ENCODE assay signal across 2 cellular contexts in the genomic region with DNA sequence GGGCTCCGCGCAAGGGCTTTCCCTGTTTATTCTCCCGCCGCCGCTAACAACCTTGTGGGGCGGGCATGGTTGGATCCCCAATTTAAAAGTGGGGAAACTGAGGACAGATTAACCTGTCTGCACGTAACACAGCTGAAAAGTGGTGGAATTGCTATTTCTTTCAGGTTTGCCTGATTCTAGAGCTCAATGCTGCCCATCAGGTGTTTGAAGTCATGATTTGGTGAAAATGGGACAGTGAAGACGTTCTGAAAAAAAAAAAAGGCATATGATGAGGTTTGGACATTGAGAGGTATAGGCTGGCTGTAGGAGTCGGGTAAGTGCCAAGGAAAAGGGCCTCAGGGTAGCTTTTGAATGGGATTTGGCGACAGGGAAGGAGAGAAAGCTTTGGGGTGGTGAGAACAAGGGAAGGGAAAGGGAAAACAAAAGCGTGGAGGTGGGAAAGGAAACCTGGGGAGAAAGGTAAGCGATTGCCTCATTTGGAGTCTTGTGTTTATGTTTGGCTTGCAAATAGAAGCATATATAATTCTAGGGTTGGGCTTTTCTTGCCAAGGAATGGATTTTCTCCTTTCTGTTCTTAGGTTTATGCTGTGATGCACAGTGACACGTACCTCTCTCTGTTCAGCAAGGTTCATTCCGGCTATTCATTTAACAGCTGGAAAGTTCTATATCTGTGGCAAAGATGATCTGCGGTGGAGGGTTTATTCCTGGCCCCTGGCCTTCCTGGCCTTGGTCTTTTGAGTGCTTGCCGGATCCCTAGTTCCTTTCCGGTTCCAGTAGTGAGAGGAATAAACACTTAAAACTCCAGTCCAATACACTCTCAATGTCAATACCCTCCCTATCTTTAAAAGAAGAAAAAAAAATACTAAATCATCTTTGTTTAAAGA.
A peak's percentile ranks its signal among the peaks of the same experiment; 100 is the strongest.
TF ChIP-seq lines count a peak whose summit lies in the region.

No MANE protein-coding gene starts in this region.

TF ChIP-seq in HEK293, 187 proteins besides CTCF, POLR2A, EP300 and RAD21:
- TF ChIP-seq ZNF114 (tag by site-specific recombination; IDR thresholded peaks at IDR 0.05) (no peak), GFI1B (tag by site-specific recombination; IDR thresholded peaks at IDR 0.05) (no peak), ZNF768 (tag by site-specific recombination; IDR thresholded peaks at IDR 0.05) (0 out of 2 replicates have a peak, but pooled peaks have one; percentile 37), ZBTB48 (tag by site-specific recombination; IDR thresholded peaks at IDR 0.05) (peak; percentile 27; the same call in 1 of the 2 replicates), ZBTB1 (tag by site-specific recombination; IDR thresholded peaks at IDR 0.05) (no peak), ZNF664 (tag by site-specific recombination; IDR thresholded peaks at IDR 0.05) (no peak), PRDM1 (tag by site-specific recombination; IDR thresholded peaks at IDR 0.05) (peak; percentile 98), ZNF335 (tag by site-specific recombination; conservative IDR thresholded peaks at IDR 0.05) (peak; percentile 55), ZNF510 (tag by site-specific recombination; IDR thresholded peaks at IDR 0.05; ENCODE audit: insufficient replicate concordance) (no peak), ZNF423 (tag by site-specific recombination; IDR thresholded peaks at IDR 0.05) (no peak), SCRT1 (tag by site-specific recombination; IDR thresholded peaks at IDR 0.05; ENCODE audit: borderline replicate concordance) (no peak), FEZF1 (tag by site-specific recombination; IDR thresholded peaks at IDR 0.05) (no peak), MZF1 (tag by site-specific recombination; IDR thresholded peaks at IDR 0.05; ENCODE audit: borderline replicate concordance) (no peak)
- TF ChIP-seq, protein P1, sequence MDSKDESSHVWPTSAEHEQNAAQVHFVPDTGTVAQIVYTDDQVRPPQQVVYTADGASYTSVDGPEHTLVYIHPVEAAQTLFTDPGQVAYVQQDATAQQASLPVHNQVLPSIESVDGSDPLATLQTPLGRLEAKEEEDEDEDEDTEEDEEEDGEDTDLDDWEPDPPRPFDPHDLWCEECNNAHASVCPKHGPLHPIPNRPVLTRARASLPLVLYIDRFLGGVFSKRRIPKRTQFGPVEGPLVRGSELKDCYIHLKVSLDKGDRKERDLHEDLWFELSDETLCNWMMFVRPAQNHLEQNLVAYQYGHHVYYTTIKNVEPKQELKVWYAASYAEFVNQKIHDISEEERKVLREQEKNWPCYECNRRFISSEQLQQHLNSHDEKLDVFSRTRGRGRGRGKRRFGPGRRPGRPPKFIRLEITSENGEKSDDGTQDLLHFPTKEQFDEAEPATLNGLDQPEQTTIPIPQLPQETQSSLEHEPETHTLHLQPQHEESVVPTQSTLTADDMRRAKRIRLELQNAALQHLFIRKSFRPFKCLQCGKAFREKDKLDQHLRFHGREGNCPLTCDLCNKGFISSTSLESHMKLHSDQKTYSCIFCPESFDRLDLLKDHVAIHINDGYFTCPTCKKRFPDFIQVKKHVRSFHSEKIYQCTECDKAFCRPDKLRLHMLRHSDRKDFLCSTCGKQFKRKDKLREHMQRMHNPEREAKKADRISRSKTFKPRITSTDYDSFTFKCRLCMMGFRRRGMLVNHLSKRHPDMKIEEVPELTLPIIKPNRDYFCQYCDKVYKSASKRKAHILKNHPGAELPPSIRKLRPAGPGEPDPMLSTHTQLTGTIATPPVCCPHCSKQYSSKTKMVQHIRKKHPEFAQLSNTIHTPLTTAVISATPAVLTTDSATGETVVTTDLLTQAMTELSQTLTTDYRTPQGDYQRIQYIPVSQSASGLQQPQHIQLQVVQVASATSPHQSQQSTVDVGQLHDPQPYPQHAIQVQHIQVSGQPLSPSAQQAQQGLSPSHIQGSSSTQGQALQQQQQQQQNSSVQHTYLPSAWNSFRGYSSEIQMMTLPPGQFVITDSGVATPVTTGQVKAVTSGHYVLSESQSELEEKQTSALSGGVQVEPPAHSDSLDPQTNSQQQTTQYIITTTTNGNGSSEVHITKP (tag by site-specific recombination; IDR thresholded peaks at IDR 0.05) = peak; percentile 98
- TF ChIP-seq, protein P2, sequence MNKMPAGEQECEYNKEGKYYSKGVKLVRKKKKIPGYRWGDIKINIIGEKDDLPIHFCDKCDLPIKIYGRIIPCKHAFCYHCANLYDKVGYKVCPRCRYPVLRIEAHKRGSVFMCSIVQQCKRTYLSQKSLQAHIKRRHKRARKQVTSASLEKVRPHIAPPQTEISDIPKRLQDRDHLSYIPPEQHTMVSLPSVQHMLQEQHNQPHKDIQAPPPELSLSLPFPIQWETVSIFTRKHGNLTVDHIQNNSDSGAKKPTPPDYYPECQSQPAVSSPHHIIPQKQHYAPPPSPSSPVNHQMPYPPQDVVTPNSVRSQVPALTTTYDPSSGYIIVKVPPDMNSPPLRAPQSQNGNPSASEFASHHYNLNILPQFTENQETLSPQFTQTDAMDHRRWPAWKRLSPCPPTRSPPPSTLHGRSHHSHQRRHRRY (tag by site-specific recombination; IDR thresholded peaks at IDR 0.05) = no peak
- TF ChIP-seq, protein P3, sequence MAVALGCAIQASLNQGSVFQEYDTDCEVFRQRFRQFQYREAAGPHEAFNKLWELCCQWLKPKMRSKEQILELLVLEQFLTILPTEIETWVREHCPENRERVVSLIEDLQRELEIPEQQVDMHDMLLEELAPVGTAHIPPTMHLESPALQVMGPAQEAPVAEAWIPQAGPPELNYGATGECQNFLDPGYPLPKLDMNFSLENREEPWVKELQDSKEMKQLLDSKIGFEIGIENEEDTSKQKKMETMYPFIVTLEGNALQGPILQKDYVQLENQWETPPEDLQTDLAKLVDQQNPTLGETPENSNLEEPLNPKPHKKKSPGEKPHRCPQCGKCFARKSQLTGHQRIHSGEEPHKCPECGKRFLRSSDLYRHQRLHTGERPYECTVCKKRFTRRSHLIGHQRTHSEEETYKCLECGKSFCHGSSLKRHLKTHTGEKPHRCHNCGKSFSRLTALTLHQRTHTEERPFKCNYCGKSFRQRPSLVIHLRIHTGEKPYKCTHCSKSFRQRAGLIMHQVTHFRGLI (tag by site-specific recombination; IDR thresholded peaks at IDR 0.05) = peak; percentile 79

TF ChIP-seq in GM12878, 131 proteins besides CTCF, POLR2A, EP300 and RAD21:
- TF ChIP-seq, protein P4, sequence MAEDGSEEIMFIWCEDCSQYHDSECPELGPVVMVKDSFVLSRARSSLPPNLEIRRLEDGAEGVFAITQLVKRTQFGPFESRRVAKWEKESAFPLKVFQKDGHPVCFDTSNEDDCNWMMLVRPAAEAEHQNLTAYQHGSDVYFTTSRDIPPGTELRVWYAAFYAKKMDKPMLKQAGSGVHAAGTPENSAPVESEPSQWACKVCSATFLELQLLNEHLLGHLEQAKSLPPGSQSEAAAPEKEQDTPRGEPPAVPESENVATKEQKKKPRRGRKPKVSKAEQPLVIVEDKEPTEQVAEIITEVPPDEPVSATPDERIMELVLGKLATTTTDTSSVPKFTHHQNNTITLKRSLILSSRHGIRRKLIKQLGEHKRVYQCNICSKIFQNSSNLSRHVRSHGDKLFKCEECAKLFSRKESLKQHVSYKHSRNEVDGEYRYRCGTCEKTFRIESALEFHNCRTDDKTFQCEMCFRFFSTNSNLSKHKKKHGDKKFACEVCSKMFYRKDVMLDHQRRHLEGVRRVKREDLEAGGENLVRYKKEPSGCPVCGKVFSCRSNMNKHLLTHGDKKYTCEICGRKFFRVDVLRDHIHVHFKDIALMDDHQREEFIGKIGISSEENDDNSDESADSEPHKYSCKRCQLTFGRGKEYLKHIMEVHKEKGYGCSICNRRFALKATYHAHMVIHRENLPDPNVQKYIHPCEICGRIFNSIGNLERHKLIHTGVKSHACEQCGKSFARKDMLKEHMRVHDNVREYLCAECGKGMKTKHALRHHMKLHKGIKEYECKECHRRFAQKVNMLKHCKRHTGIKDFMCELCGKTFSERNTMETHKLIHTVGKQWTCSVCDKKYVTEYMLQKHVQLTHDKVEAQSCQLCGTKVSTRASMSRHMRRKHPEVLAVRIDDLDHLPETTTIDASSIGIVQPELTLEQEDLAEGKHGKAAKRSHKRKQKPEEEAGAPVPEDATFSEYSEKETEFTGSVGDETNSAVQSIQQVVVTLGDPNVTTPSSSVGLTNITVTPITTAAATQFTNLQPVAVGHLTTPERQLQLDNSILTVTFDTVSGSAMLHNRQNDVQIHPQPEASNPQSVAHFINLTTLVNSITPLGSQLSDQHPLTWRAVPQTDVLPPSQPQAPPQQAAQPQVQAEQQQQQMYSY (CRISPR knock-in tag; IDR thresholded peaks at IDR 0.05) = no peak
- TF ChIP-seq EGR1 (IDR thresholded peaks at IDR 0.05; ENCODE audit: borderline replicate concordance in 1 of 2, low read depth in 2 of 2, low read length in 2 of 2) (0 out of 3 replicates have a peak, but pooled peaks of 1 of the 2 experiments have one; percentile 4), MTA3 (IDR thresholded peaks at IDR 0.05; ENCODE audit: borderline replicate concordance, low read length) (no peak), BMI1 (IDR thresholded peaks at IDR 0.05; ENCODE audit: borderline replicate concordance) (no peak), TARDBP (IDR thresholded peaks at IDR 0.05; ENCODE audit: borderline replicate concordance) (no peak)
